In genomic region chr19:4557971-4558941, GRCh38 we compare ENCODE assay signal across 8 cellular contexts. TPM values are rescaled to one million over a fixed set of nuclear protein-coding genes. Genes with fewer than 3 reads are reported as not detected.
DNase-seq lines count a peak whose midpoint lies in the region; ATAC-seq and TF ChIP-seq lines count a peak whose summit lies in the region.

No MANE protein-coding gene starts in this region.

- no peak overlapping the region for H3K9ac ChIP-seq in neural cell (ENCODE audit: low read length)

- H3K27ac ChIP-seq in Panc1 (ENCODE audit: low read length) (no peak overlapping the region), neural cell (ENCODE audit: low read length) (no peak overlapping the region)

- in situ Hi-C loops in Panc1 (cut with HindIII; ENCODE audit: low pct_unique_long_range_greater_than_20kb, low sequenced_read_pairs), result no loop called here

- no peaks in the 10 kb centered on the region for H3K79me2 ChIP-seq in neural cell (replicated peaks; ENCODE audit: insufficient read depth, low read length)

- POLR2A ChIA-PET in Panc1 (lab: Charles Lee), result no interaction called here

- no peaks in the 10 kb centered on the region for H3K27me3 Mint-ChIP-seq in dendritic cell treated with granulocyte-macrophage colony-stimulating factor and Interleukin-4, amounts not matched to agents 40 ng/mL and 50 ng/mL, for 4 days

- H2AFZ ChIP-seq in neural cell (ENCODE audit: low read depth, low read length), result no peak overlapping the region

- H3K27ac Mint-ChIP-seq in dendritic cell treated with granulocyte-macrophage colony-stimulating factor and Interleukin-4, amounts not matched to agents 40 ng/mL and 50 ng/mL, for 4 days, result no peak overlapping the region

- peak; percentile 63 for TF ChIP-seq RAD21 in neural cell (conservative IDR thresholded peaks at IDR 0.05)

- H3K4me3 ChIP-seq in Panc1 (ENCODE audit: low read depth in 2 of 2, low read length in 2 of 2), result no peak overlapping the region
- H3K4me3 ChIP-seq in neural cell (ENCODE audit: low read length), result no peak overlapping the region
- no peak overlapping the region for H3K4me3 ChIP-seq in lower leg skin (ENCODE audit: low read depth, poor library complexity, severe bottlenecking)

- H3K9me3 ChIP-seq in Panc1 (ENCODE audit: control insufficient read depth, insufficient read depth, low read depth, low read length), result no peaks in the 10 kb centered on the region
- no peaks in the 10 kb centered on the region for H3K9me3 ChIP-seq in neural cell (ENCODE audit: low read length)

- H3K4me3 Mint-ChIP-seq in dendritic cell treated with granulocyte-macrophage colony-stimulating factor and Interleukin-4, amounts not matched to agents 40 ng/mL and 50 ng/mL, for 4 days, result peak overlapping the region; percentile 6

- peaks cover 61% of the 10 kb centered on the region for H3K4me1 Mint-ChIP-seq in dendritic cell treated with granulocyte-macrophage colony-stimulating factor and Interleukin-4, amounts not matched to agents 40 ng/mL and 50 ng/mL, for 4 days (ENCODE audit: low read depth)

- intact Hi-C loops in Panc1 (cut with micrococcal nuclease; ENCODE audit: unreplicated experiment), result no loop called here
- intact Hi-C loops in dendritic cell treated with granulocyte-macrophage colony-stimulating factor and Interleukin-4, amounts not matched to agents 40 ng/mL and 50 ng/mL, for 4 days (cut with micrococcal nuclease), result no loop called here
- intact Hi-C loops in lower leg skin (cut with DNase I; ENCODE audit: low total_unique reads), result loop anchor here (5.0 kb wide), 1 partner anchor 79 kb away; the partner anchor contains the start of gene TNFAIP8L1

- no peak for TF ChIP-seq EP300 in neural cell (conservative IDR thresholded peaks at IDR 0.05; ENCODE audit: poor library complexity, severe bottlenecking)

- BruUV-seq in Panc1 (replicated peaks; lab: Mats Ljungman, UMichigan), result no TSS peak

- H3K4me1 ChIP-seq in Panc1 (ENCODE audit: control insufficient read depth, insufficient read depth, low read length), result no peaks in the 10 kb centered on the region; the same call in 1 of the 2 replicates

- H3K9me3 Mint-ChIP-seq in dendritic cell treated with granulocyte-macrophage colony-stimulating factor and Interleukin-4, amounts not matched to agents 40 ng/mL and 50 ng/mL, for 4 days, result peaks cover 5% of the 10 kb centered on the region

- TF ChIP-seq CTCF in Panc1 (IDR thresholded peaks at IDR 0.05), result peak; percentile 96
- TF ChIP-seq CTCF in neural cell (IDR thresholded peaks at IDR 0.05; ENCODE audit: poor library complexity, severe bottlenecking), result peak; percentile 73
- peak in 1 of 3 donors; percentile 50 for TF ChIP-seq CTCF in lower leg skin (IDR thresholded peaks at IDR 0.05)

- WGBS in lower leg skin, 2 donors, result 20 to 26% methylated on average over 41 to 44 of the region's 44 CpGs

- H3K9me2 ChIP-seq in neural cell (ENCODE audit: insufficient read depth, low read length), result no peaks in the 10 kb centered on the region

- H3K36me3 Mint-ChIP-seq in dendritic cell treated with granulocyte-macrophage colony-stimulating factor and Interleukin-4, amounts not matched to agents 40 ng/mL and 50 ng/mL, for 4 days (ENCODE audit: low read depth), result peaks cover 8% of the 10 kb centered on the region

- TF ChIP-seq POLR2A in lower leg skin (IDR thresholded peaks at IDR 0.05), result no peak

- CTCF ChIA-PET in Panc1 (lab: Charles Lee), result interaction anchor here (0.7 kb wide), 1 partner anchor 62 kb away, joined by 5 read pairs; no protein-coding TSS in a partner anchor

- peak; percentile 67 for DNase-seq in activated CD4-positive, CD25-positive, alpha-beta regulatory T cell treated with anti-CD3 and anti-CD28 coated beads, Interleukin-2, amount 50 U/mL, for 72 hours
- no peak for DNase-seq in activated CD4-positive, CD25-positive, alpha-beta regulatory T cell (lab: John Stamatoyannopoulos, UW)
- DNase-seq in Panc1 (ENCODE audit: low read depth, low spot score) (no peak), lower leg skin (ENCODE audit: low spot score in 2 of 2) (no peak)

- H4K20me1 ChIP-seq in neural cell (ENCODE audit: insufficient read depth), result no peaks in the 10 kb centered on the region

- no peak overlapping the region for H3K4me2 ChIP-seq in neural cell (ENCODE audit: low read length)

- no peaks in the 10 kb centered on the region for H3F3A ChIP-seq in neural cell (ENCODE audit: insufficient read depth, low read length, poor library complexity, severe bottlenecking)

- H3K36me3 ChIP-seq in Panc1 (ENCODE audit: control insufficient read depth, insufficient read depth, low read length) (no peaks in the 10 kb centered on the region), neural cell (ENCODE audit: insufficient read depth, low read length) (peaks cover 8% of the 10 kb centered on the region)

- ATAC-seq in Panc1 (no peak), GM18511 (IDR thresholded peaks at IDR 0.05; ENCODE audit: unreplicated experiment) (no peak), GM21381 (IDR thresholded peaks at IDR 0.05; ENCODE audit: unreplicated experiment) (no peak)

- H3K27me3 ChIP-seq in Panc1 (ENCODE audit: control insufficient read depth, insufficient read depth, low read length), result no peaks in the 10 kb centered on the region
- no peaks in the 10 kb centered on the region for H3K27me3 ChIP-seq in neural cell (ENCODE audit: insufficient read depth, low read depth, low read length)

TF ChIP-seq in neural cell, 6 proteins besides CTCF, POLR2A, EP300 and RAD21:
- TF ChIP-seq SMC3 (conservative IDR thresholded peaks at IDR 0.05; ENCODE audit: poor library complexity) (peak; percentile 75), MXI1 (conservative IDR thresholded peaks at IDR 0.05; ENCODE audit: poor library complexity, severe bottlenecking) (no peak)

RNA-seq across cellular contexts. Expression of gene SEMA6B, which starts 1.2 kb away (rescaled TPM):
- total RNA-seq in Panc1 (2021; ENCODE audit: unreplicated experiment) (5.7 TPM), lower leg skin (1 to 10 TPM; 3.3 to 6.0 (median 3.6) TPM)
- 9.5 TPM for polyA plus RNA-seq in Panc1 (2012; ENCODE audit: insufficient read length)
- 21.6 and 27.1 TPM in 2 replicates for polyA plus RNA-seq in neural cell
- 59.7 and 71.8 TPM in 2 replicates for polyA minus RNA-seq in neural cell

RNA-seq across cellular contexts. Expression of gene LRG1, which starts 18.4 kb away (rescaled TPM):
- 0.08 TPM for total RNA-seq in Panc1 (2021; ENCODE audit: unreplicated experiment)
- 0.11 TPM for polyA plus RNA-seq in Panc1 (2012; ENCODE audit: insufficient read length)
- polyA plus RNA-seq in neural cell, result not detected in 2 replicates
- polyA minus RNA-seq in neural cell, result 0.49 and 0.58 TPM in 2 replicates
- 1 to 10 TPM; 1.8 to 9.9 (median 2.7) TPM for total RNA-seq in lower leg skin

RNA-seq across cellular contexts. Expression of gene PLIN5, which starts 23.2 kb away (rescaled TPM):
- 0.64 TPM for total RNA-seq in Panc1 (2021; ENCODE audit: unreplicated experiment)
- 0.84 TPM for polyA plus RNA-seq in Panc1 (2012; ENCODE audit: insufficient read length)
- polyA plus RNA-seq in neural cell, result 1.0 and 1.3 TPM in 2 replicates
- polyA minus RNA-seq in neural cell, result 0.35 and 1.2 TPM in 2 replicates
- 10 to 100 TPM in 1 of 4 donors, 1 to 10 TPM in 3; 1.0 to 21.2 (median 5.3) TPM for total RNA-seq in lower leg skin

RNA-seq across cellular contexts. Expression of gene PLIN4, which starts 40.0 kb away (rescaled TPM):
- 10.2 TPM for total RNA-seq in Panc1 (2021; ENCODE audit: unreplicated experiment)
- 19.9 TPM for polyA plus RNA-seq in Panc1 (2012; ENCODE audit: insufficient read length)
- polyA plus RNA-seq in neural cell, result not detected in 2 replicates
- under 0.01 and 0.12 TPM in 2 replicates for polyA minus RNA-seq in neural cell
- total RNA-seq in lower leg skin, result 10 to 100 TPM; 10.6 to 55.1 (median 24.2) TPM
